In the genomic region with DNA sequence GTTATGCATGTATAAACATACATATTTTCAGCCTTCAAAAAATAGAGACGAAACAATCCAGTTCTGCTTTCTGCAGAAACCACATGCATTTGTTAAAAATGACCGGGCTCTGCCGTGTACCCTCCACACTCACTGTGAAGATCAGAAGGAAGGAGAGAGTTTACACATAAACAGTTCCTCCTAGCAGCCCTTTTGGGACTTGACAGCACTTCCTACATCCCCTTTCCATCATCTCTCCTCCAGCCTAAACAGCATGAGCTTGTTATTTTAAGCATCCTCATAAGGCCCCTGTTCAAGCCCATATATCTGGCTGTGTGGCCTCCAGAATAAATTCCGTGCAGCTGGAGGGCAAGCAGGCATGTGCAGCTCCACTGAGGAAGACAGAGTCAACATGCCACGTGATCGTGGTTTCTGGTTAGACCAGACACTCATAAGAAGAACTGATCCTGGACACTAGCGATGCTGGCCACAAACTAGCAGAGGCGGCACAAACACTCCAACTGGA, we compare ENCODE assay signal across 10 cellular contexts. TPM values are rescaled to one million over a fixed set of nuclear protein-coding genes. Genes with fewer than 3 reads are reported as not detected.
A peak's percentile ranks its signal among the peaks of the same experiment; 100 is the strongest.
DNase-seq lines count a peak whose midpoint lies in the region; ATAC-seq lines count a peak whose summit lies in the region.
"Had no signal": no experiment of that assay in that cellular context is flagged by ENCODE, and none has a peak within 500 bp of the region (broad histone marks: within the 10 kb centered on the region; RNA-seq: fewer than 3 reads in every experiment).

No MANE protein-coding gene starts in this region.

- POLR2A ChIA-PET in naive thymus-derived CD4-positive, alpha-beta T cell (lab: Charles Lee) = no interaction called here

- no peaks in the 10 kb centered on the region for H3K27me3 ChIP-seq in naive thymus-derived CD4-positive, alpha-beta T cell (ENCODE audit: control insufficient read depth in 2 of 2, insufficient read depth in 2 of 2, low read length in 2 of 2)

- no peak overlapping the region for H3K4me3 Mint-ChIP-seq in naive thymus-derived CD4-positive, alpha-beta T cell

- CTCF ChIA-PET in naive thymus-derived CD4-positive, alpha-beta T cell (lab: Charles Lee) = no interaction called here

- H3K27ac ChIP-seq in naive thymus-derived CD4-positive, alpha-beta T cell (ENCODE audit: low read depth, low read length) = no peak overlapping the region
- H3K27ac ChIP-seq: KMS-11 had no signal

- no peaks in the 10 kb centered on the region for H3K4me1 ChIP-seq in naive thymus-derived CD4-positive, alpha-beta T cell (ENCODE audit: control insufficient read depth in 2 of 2, insufficient read depth in 2 of 2, low read length in 2 of 2)

- H3K27ac Mint-ChIP-seq in naive thymus-derived CD4-positive, alpha-beta T cell = peak overlapping the region in 1 of 9 donors; percentile 75

- H3K27me3 Mint-ChIP-seq in naive thymus-derived CD4-positive, alpha-beta T cell = no peaks in the 10 kb centered on the region

- peaks cover 0 to 69% (median 0%) of the 10 kb centered on the region in 5 donors for H3K36me3 Mint-ChIP-seq in naive thymus-derived CD4-positive, alpha-beta T cell

- DNase-seq in MV-4-11 (lab: John Stamatoyannopoulos, UW) = peak; percentile 96
- no peak for DNase-seq in naive thymus-derived CD4-positive, alpha-beta T cell
- DNase-seq in NCI-H82 treated with DMSO at 0.1 percent for 48 hours (lab: John Stamatoyannopoulos, UW; ENCODE audit: unreplicated experiment) = no peak
- no peak for DNase-seq in NK-92 (lab: John Stamatoyannopoulos, UW; ENCODE audit: unreplicated experiment)
- no peak for DNase-seq in activated CD4-positive, alpha-beta T cell treated with anti-CD3 and anti-CD28 coated beads, Interleukin-2, amount 50 U/mL, for 4 hours
- DNase-seq in SHP77 (lab: John Stamatoyannopoulos, UW) = no peak

- H3K9me3 Mint-ChIP-seq in naive thymus-derived CD4-positive, alpha-beta T cell = no peaks in the 10 kb centered on the region

- ATAC-seq in GM18870 (IDR thresholded peaks at IDR 0.05; ENCODE audit: unreplicated experiment) (peak; percentile 73), HG02610 (IDR thresholded peaks at IDR 0.05; ENCODE audit: unreplicated experiment) (peak; percentile 83)
- peak; percentile 81 for ATAC-seq in naive thymus-derived CD4-positive, alpha-beta T cell
- ATAC-seq: left colon had no signal

- peaks cover 0 to 60% (median 0%) of the 10 kb centered on the region in 7 donors for H3K4me1 Mint-ChIP-seq in naive thymus-derived CD4-positive, alpha-beta T cell

- H3K9me3 ChIP-seq in naive thymus-derived CD4-positive, alpha-beta T cell (ENCODE audit: control insufficient read depth in 2 of 3, low read length in 3 of 3) = no peaks in the 10 kb centered on the region

- intact Hi-C loops in naive thymus-derived CD4-positive, alpha-beta T cell (cut with micrococcal nuclease) = loop anchor here in 1 of 2 donors (5.0 kb wide), 1 partner anchor 215 kb away; no protein-coding TSS in a partner anchor

- H3K36me3 ChIP-seq in naive thymus-derived CD4-positive, alpha-beta T cell (ENCODE audit: control insufficient read depth in 2 of 3, insufficient read depth in 3 of 3, low read length in 3 of 3) = no peaks in the 10 kb centered on the region

- no peak overlapping the region for H3K4me3 ChIP-seq in naive thymus-derived CD4-positive, alpha-beta T cell (ENCODE audit: low read length)

RNA-seq across cellular contexts. Expression of a gene that starts 42.2 kb away (rescaled TPM):
- 1 to 10 TPM in 2 of 5 experiments, under 1 TPM in 1, not detected in 2; 0.70 to 1.6 (median 1.2) TPM for total RNA-seq in naive thymus-derived CD4-positive, alpha-beta T cell
- polyA plus RNA-seq in naive thymus-derived CD4-positive, alpha-beta T cell = not detected
